In the genomic region with DNA sequence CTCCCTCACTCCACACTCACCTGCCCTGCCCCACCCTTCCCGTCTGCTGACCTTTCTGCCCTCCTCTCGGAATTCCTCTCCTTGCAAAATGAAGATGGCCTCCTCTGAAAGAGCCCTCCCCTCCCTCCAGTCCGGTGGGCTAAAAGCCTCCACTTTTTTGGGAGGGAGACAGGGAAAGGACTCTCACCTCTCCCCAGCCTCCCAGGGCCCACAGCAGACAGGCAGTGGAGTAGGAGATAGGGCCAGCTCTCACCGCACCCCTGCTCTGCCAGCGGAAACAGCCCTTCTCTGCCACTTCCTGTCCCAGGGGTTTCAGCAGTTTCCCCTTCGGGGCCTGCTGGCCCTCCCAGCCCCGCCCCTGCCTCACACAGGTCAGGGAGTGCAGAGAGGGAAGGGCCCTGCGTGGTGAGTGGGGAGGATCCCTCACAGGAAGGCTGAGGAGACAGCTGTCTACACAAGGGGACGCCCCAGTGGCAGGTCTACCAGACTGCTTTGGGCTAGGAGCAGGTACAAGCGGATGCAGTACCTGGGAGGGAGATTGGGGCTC, we compare ENCODE assay signal across 1 cellular context.
TF ChIP-seq lines count a peak whose summit lies in the region.

No MANE protein-coding gene starts in this region.

TF ChIP-seq in GM12878, 131 proteins besides CTCF, POLR2A, EP300 and RAD21 (continued from another document):
- TF ChIP-seq ZBTB40 (IDR thresholded peaks at IDR 0.05; ENCODE audit: borderline replicate concordance), result peak; percentile 59; the same call in 1 of the 2 replicates
